ENCODE assay signal across 12 cellular contexts in the genomic region with DNA sequence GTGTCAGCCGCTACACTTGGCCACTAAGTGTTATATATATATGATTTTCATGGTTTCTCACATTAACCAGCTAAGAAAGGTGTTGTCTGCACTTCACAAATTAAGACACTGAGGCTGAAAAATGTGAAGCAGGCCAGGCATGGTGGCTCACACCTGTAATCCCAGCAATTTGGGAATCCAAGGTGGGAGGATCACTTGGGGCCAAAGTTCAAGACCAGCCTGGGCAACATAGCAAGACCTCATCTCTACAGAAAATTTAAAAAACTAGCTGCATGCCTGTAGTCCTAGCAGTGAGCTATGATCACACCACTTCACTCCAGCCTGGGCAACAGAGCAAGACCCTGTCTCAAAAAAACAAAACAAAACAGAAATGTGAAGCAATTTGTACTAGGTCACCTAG. TPM values are rescaled to one million over a fixed set of nuclear protein-coding genes. Genes with fewer than 3 reads are reported as not detected.
A peak's percentile ranks its signal among the peaks of the same experiment; 100 is the strongest.
DNase-seq lines count a peak whose midpoint lies in the region; ATAC-seq and TF ChIP-seq lines count a peak whose summit lies in the region.
"Had no signal": no experiment of that assay in that cellular context is flagged by ENCODE, and none has a peak within 500 bp of the region (broad histone marks: within the 10 kb centered on the region; RNA-seq: fewer than 3 reads in every experiment).

No MANE protein-coding gene starts in this region.

- no peak overlapping the region for H2BK20ac ChIP-seq in IMR-90 (ENCODE audit: low read depth, low read length)

- no peak for TF ChIP-seq RAD21 in IMR-90 (IDR thresholded peaks at IDR 0.05; ENCODE audit: low read length)

- no peak overlapping the region for H2BK5ac ChIP-seq in IMR-90 (ENCODE audit: low read depth, low read length, poor library complexity, severe bottlenecking)

- no peaks in the 10 kb centered on the region for H3K9me3 ChIP-seq in IMR-90 (ENCODE audit: control insufficient read depth, insufficient read depth, low read length)
- H3K9me3 ChIP-seq in neural progenitor cell (ENCODE audit: low read depth) = no peaks in the 10 kb centered on the region

- H4K91ac ChIP-seq in IMR-90 (ENCODE audit: insufficient read depth, low read depth, low read length) = no peak overlapping the region

- H3K4me2 ChIP-seq in IMR-90 (ENCODE audit: low read depth, low read length) = no peak overlapping the region
- peak overlapping the region; percentile 97 for H3K4me2 ChIP-seq in neural progenitor cell

- H3K23ac ChIP-seq in IMR-90 (ENCODE audit: low read depth, low read length) = no peak overlapping the region

- H2AK9ac ChIP-seq in IMR-90 (replicated peaks; ENCODE audit: low read depth, low read length, poor library complexity) = peak overlapping the region; percentile 45

- no peaks in the 10 kb centered on the region for H3K9me3 Mint-ChIP-seq in T-helper 2 cell treated with Interferon-gamma antibody and Interleukin-4, amounts not matched to agents 5 μg/mL and 100 μg/mL, for 36 hours
- H3K9me3 Mint-ChIP-seq in activated naive CD8-positive, alpha-beta T cell treated with anti-CD3 and anti-CD28 coated beads, Interleukin-2, amount 10 ng/mL, durations not matched to agents 7 days and 5 days = no peaks in the 10 kb centered on the region
- no peaks in the 10 kb centered on the region for H3K9me3 Mint-ChIP-seq in neural progenitor cell

- no peaks in the 10 kb centered on the region for H3F3A ChIP-seq in neural progenitor cell (ENCODE audit: low read depth)

- H3K18ac ChIP-seq in IMR-90 (ENCODE audit: low read depth, low read length) = no peak overlapping the region

- TF ChIP-seq CTCF in IMR-90 (conservative IDR thresholded peaks at IDR 0.05; ENCODE audit: low read depth, low read length) (no peak), neural progenitor cell (IDR thresholded peaks at IDR 0.05) (no peak)

- no peak overlapping the region for H3K9ac ChIP-seq in IMR-90 (ENCODE audit: low read depth, low read length)
- no peak overlapping the region for H3K9ac ChIP-seq in neural progenitor cell

- no peak overlapping the region for H3K14ac ChIP-seq in IMR-90 (replicated peaks; ENCODE audit: low read depth, low read length)

- no peak overlapping the region for H2BK15ac ChIP-seq in IMR-90 (ENCODE audit: low read depth, low read length)

- H3K79me2 ChIP-seq in neural progenitor cell (ENCODE audit: low read depth) = peaks cover 38% of the 10 kb centered on the region

- no peaks in the 10 kb centered on the region for H3K27me3 ChIP-seq in IMR-90 (ENCODE audit: control insufficient read depth, insufficient read depth, low read length)
- H3K27me3 ChIP-seq in neural progenitor cell = no peaks in the 10 kb centered on the region

- H3K4me1 ChIP-seq in IMR-90 (ENCODE audit: control insufficient read depth, insufficient read depth, low read length) (peaks cover 5% of the 10 kb centered on the region), neural progenitor cell (peaks cover 11% of the 10 kb centered on the region)

- in situ Hi-C loops in IMR-90 (cut with MboI; ENCODE audit: low sequenced_read_pairs) = no loop called here

- no peak overlapping the region for H4K5ac ChIP-seq in IMR-90 (ENCODE audit: low read depth, low read length)

- peaks cover 8% of the 10 kb centered on the region for H3K4me1 Mint-ChIP-seq in T-helper 2 cell treated with Interferon-gamma antibody and Interleukin-4, amounts not matched to agents 5 μg/mL and 100 μg/mL, for 36 hours (ENCODE audit: low read depth)
- peaks cover 14% of the 10 kb centered on the region for H3K4me1 Mint-ChIP-seq in activated naive CD8-positive, alpha-beta T cell treated with anti-CD3 and anti-CD28 coated beads, Interleukin-2, amount 10 ng/mL, durations not matched to agents 7 days and 5 days
- peaks cover 13% of the 10 kb centered on the region for H3K4me1 Mint-ChIP-seq in neural progenitor cell

- no peaks in the 10 kb centered on the region for H3K27me3 Mint-ChIP-seq in T-helper 2 cell treated with Interferon-gamma antibody and Interleukin-4, amounts not matched to agents 5 μg/mL and 100 μg/mL, for 36 hours (ENCODE audit: low read depth)
- H3K27me3 Mint-ChIP-seq in activated naive CD8-positive, alpha-beta T cell treated with anti-CD3 and anti-CD28 coated beads, Interleukin-2, amount 10 ng/mL, durations not matched to agents 7 days and 5 days = no peaks in the 10 kb centered on the region
- peaks cover 2% of the 10 kb centered on the region for H3K27me3 Mint-ChIP-seq in neural progenitor cell (ENCODE audit: insufficient read depth, low read depth)

- H3K27ac Mint-ChIP-seq in T-helper 2 cell treated with Interferon-gamma antibody and Interleukin-4, amounts not matched to agents 5 μg/mL and 100 μg/mL, for 36 hours = no peak overlapping the region
- H3K27ac Mint-ChIP-seq in activated naive CD8-positive, alpha-beta T cell treated with anti-CD3 and anti-CD28 coated beads, Interleukin-2, amount 10 ng/mL, durations not matched to agents 7 days and 5 days = peak overlapping the region; percentile 90
- no peak overlapping the region for H3K27ac Mint-ChIP-seq in neural progenitor cell

- CTCF ChIA-PET in IMR-90 (lab: Yijun Ruan, JAX) = interaction anchor here (0.6 kb wide), 1 partner anchor 62 kb away, joined by 4 read pairs; no protein-coding TSS in a partner anchor

- H3K4me3 ChIP-seq in IMR-90 (ENCODE audit: insufficient read depth, low read depth, low read length) (no peak overlapping the region), neural progenitor cell (no peak overlapping the region)

- WGBS in IMR-90 (ENCODE audit: extremely low coverage in 2 of 2, insufficient read length in 1 of 2), 2 experiments = no CpG with 5 or more reads among the region's 1 CpG

- BruUV-seq in IMR-90 (replicated peaks; lab: Mats Ljungman, UMichigan) = no TSS peak

- no peak overlapping the region for H3K4ac ChIP-seq in IMR-90 (ENCODE audit: low read depth, low read length)

- H4K8ac ChIP-seq in IMR-90 (ENCODE audit: low read depth in 2 of 2, low read length in 2 of 2) = no peak overlapping the region

- TF ChIP-seq POLR2A in IMR-90 (IDR thresholded peaks at IDR 0.05; ENCODE audit: low read depth, low read length) = no peak

- H3K27ac ChIP-seq in IMR-90 (ENCODE audit: insufficient read depth, low read length) = no peak overlapping the region
- H3K27ac ChIP-seq in neural progenitor cell = no peak overlapping the region

- peaks cover 42 to 63% of the 10 kb centered on the region in 2 experiments for H3K79me1 ChIP-seq in IMR-90 (ENCODE audit: low read depth in 1 of 2, low read length in 2 of 2)

- ATAC-seq in IMR-90 (ENCODE audit: low read depth) = no peak
- no peak for ATAC-seq in activated naive CD8-positive, alpha-beta T cell treated with anti-CD3 and anti-CD28 coated beads, Interleukin-2, amount 10 ng/mL, durations not matched to agents 7 days and 5 days (ENCODE audit: low read depth)
- ATAC-seq in HG02884 (IDR thresholded peaks at IDR 0.05; ENCODE audit: unreplicated experiment) = no peak

- no peak overlapping the region for H2AK5ac ChIP-seq in IMR-90 (ENCODE audit: low read depth, low read length)

- no peak overlapping the region for H3K56ac ChIP-seq in IMR-90 (ENCODE audit: extremely low read depth, insufficient read depth, low read length)

- H2AFZ ChIP-seq in IMR-90 (replicated peaks; ENCODE audit: low read length, poor library complexity) = no peak overlapping the region
- H2AFZ ChIP-seq in neural progenitor cell (replicated peaks) = no peak overlapping the region

- peaks cover 8% of the 10 kb centered on the region for H3K36me3 Mint-ChIP-seq in T-helper 2 cell treated with Interferon-gamma antibody and Interleukin-4, amounts not matched to agents 5 μg/mL and 100 μg/mL, for 36 hours (ENCODE audit: low read depth)
- no peaks in the 10 kb centered on the region for H3K36me3 Mint-ChIP-seq in activated naive CD8-positive, alpha-beta T cell treated with anti-CD3 and anti-CD28 coated beads, Interleukin-2, amount 10 ng/mL, durations not matched to agents 7 days and 5 days
- peaks cover 6% of the 10 kb centered on the region for H3K36me3 Mint-ChIP-seq in neural progenitor cell

- peaks cover 7% of the 10 kb centered on the region for H3K9me1 ChIP-seq in IMR-90 (ENCODE audit: insufficient read depth, low read length)

- H3K36me3 ChIP-seq in IMR-90 (ENCODE audit: control insufficient read depth, insufficient read depth, low read length) = peaks cover 25% of the 10 kb centered on the region
- no peaks in the 10 kb centered on the region for H3K36me3 ChIP-seq in neural progenitor cell

- H4K20me1 ChIP-seq in IMR-90 (ENCODE audit: insufficient read depth, low read length) (0 out of 2 replicates have a peak, but pooled peaks cover 4% of the 10 kb centered on the region), neural progenitor cell (ENCODE audit: low read depth) (peaks cover 5% of the 10 kb centered on the region)

- dilution Hi-C loops in IMR-90 (cut with HindIII; ENCODE audit: low sequenced_read_pairs, unreplicated experiment) = no loop called here

- H3K4me3 Mint-ChIP-seq in T-helper 2 cell treated with Interferon-gamma antibody and Interleukin-4, amounts not matched to agents 5 μg/mL and 100 μg/mL, for 36 hours = peak overlapping the region; percentile 90
- peak overlapping the region; percentile 83 for H3K4me3 Mint-ChIP-seq in activated naive CD8-positive, alpha-beta T cell treated with anti-CD3 and anti-CD28 coated beads, Interleukin-2, amount 10 ng/mL, durations not matched to agents 7 days and 5 days
- peak overlapping the region; percentile 99 for H3K4me3 Mint-ChIP-seq in neural progenitor cell

- no peak overlapping the region for H2BK120ac ChIP-seq in IMR-90 (ENCODE audit: low read depth, low read length)

- DNase-seq in T-helper 2 cell treated with Interferon-gamma antibody and Interleukin-4, amounts not matched to agents 5 μg/mL and 100 μg/mL, for 36 hours (ENCODE audit: low spot score) = no peak
- DNase-seq in T-helper 2 cell (no peak), IMR-90 (no peak), neural progenitor cell (ENCODE audit: low spot score) (no peak), LoVo (ENCODE audit: low spot score) (no peak), OCI-M2 (lab: John Stamatoyannopoulos, UW; ENCODE audit: unreplicated experiment) (no peak)
- no peak for DNase-seq in activated naive CD8-positive, alpha-beta T cell treated with anti-CD3 and anti-CD28 coated beads, Interleukin-2, amount 10 ng/mL, durations not matched to agents 7 days and 5 days
- DNase-seq: NCI-H1436, NCI-H524 treated with DMSO at 0.1 percent for 48 hours, SHP77, WERI-Rb-1 had no signal

- intact Hi-C loops in IMR-90 (cut with micrococcal nuclease) = no loop called here

- POLR2A ChIA-PET in IMR-90 (lab: Charles Lee; ENCODE audit: unreplicated experiment) = no interaction called here
- POLR2A ChIA-PET in activated naive CD8-positive, alpha-beta T cell treated with anti-CD3 and anti-CD28 coated beads, Interleukin-2, amount 10 ng/mL, durations not matched to agents 7 days and 5 days (lab: Charles Lee) = interaction anchor here (0.6 kb wide), 1 partner anchor 12 kb away, joined by 3 read pairs; no protein-coding TSS in a partner anchor

RNA-seq across cellular contexts. Expression of a gene that starts 1.8 kb away (rescaled TPM):
- total RNA-seq in IMR-90 (2012; rRNA removed) (20.0 and 20.1 TPM in 2 replicates), neural progenitor cell (ENCODE audit: low replicate concordance) (16.8 and 39.0 TPM in 2 replicates)
- polyA plus RNA-seq in IMR-90 (2012; rRNA removed) = 40.7 and 41.4 TPM in 2 replicates
- polyA plus RNA-seq in IMR-90 (2012; cell fraction: cytosol; rRNA removed) = 39.1 and 45.7 TPM in 2 replicates
- polyA plus RNA-seq in IMR-90 (2012; cell fraction: nucleus; rRNA removed; ENCODE audit: low replicate concordance) = 112 and 183 TPM in 2 replicates
- total RNA-seq in activated naive CD8-positive, alpha-beta T cell treated with anti-CD3 and anti-CD28 coated beads, Interleukin-2, amount 10 ng/mL, durations not matched to agents 7 days and 5 days = 10 to 100 TPM; 34.9 to 35.1 TPM

RNA-seq across cellular contexts. Expression of a gene that starts 2.2 kb away (rescaled TPM):
- total RNA-seq in IMR-90 (2012; rRNA removed) (16.7 and 21.3 TPM in 2 replicates), neural progenitor cell (ENCODE audit: low replicate concordance) (8.3 and 9.2 TPM in 2 replicates)
- polyA plus RNA-seq in IMR-90 (2012; rRNA removed) = 17.4 and 18.0 TPM in 2 replicates
- 11.0 TPM in 2 replicates for polyA plus RNA-seq in IMR-90 (2012; cell fraction: cytosol; rRNA removed)
- 6.4 and 11.4 TPM in 2 replicates for polyA plus RNA-seq in IMR-90 (2012; cell fraction: nucleus; rRNA removed; ENCODE audit: low replicate concordance)
- total RNA-seq in activated naive CD8-positive, alpha-beta T cell treated with anti-CD3 and anti-CD28 coated beads, Interleukin-2, amount 10 ng/mL, durations not matched to agents 7 days and 5 days = 10 to 100 TPM; 18.7 to 21.0 TPM

RNA-seq across cellular contexts. Expression of a gene that starts 15.9 kb away (rescaled TPM):
- total RNA-seq in IMR-90 (2012; rRNA removed) (9.2 and 9.7 TPM in 2 replicates), neural progenitor cell (ENCODE audit: low replicate concordance) (4.4 and 8.6 TPM in 2 replicates)
- polyA plus RNA-seq in IMR-90 (2012; rRNA removed) = 13.7 and 14.8 TPM in 2 replicates
- polyA plus RNA-seq in IMR-90 (2012; cell fraction: cytosol; rRNA removed) = 11.7 and 14.4 TPM in 2 replicates
- 10.3 and 25.2 TPM in 2 replicates for polyA plus RNA-seq in IMR-90 (2012; cell fraction: nucleus; rRNA removed; ENCODE audit: low replicate concordance)
- 10 to 100 TPM; 13.6 to 13.9 TPM for total RNA-seq in activated naive CD8-positive, alpha-beta T cell treated with anti-CD3 and anti-CD28 coated beads, Interleukin-2, amount 10 ng/mL, durations not matched to agents 7 days and 5 days

RNA-seq across cellular contexts. Expression of a gene that starts 46.8 kb away (rescaled TPM):
- 20.6 and 33.2 TPM in 2 replicates for total RNA-seq in IMR-90 (2012; rRNA removed)
- polyA plus RNA-seq in IMR-90 (2012; rRNA removed) = 66.9 and 75.6 TPM in 2 replicates
- 42.4 and 45.7 TPM in 2 replicates for polyA plus RNA-seq in IMR-90 (2012; cell fraction: cytosol; rRNA removed)
- 41.8 and 56.7 TPM in 2 replicates for polyA plus RNA-seq in IMR-90 (2012; cell fraction: nucleus; rRNA removed; ENCODE audit: low replicate concordance)
- total RNA-seq in activated naive CD8-positive, alpha-beta T cell treated with anti-CD3 and anti-CD28 coated beads, Interleukin-2, amount 10 ng/mL, durations not matched to agents 7 days and 5 days = 10 to 100 TPM; 60.7 to 63.4 TPM
- total RNA-seq in neural progenitor cell (ENCODE audit: low replicate concordance) = 10.3 and 21.7 TPM in 2 replicates

RNA-seq across cellular contexts. Expression of a gene that starts 48.3 kb away (rescaled TPM):
- total RNA-seq in IMR-90 (2012; rRNA removed) (37.5 and 38.9 TPM in 2 replicates), neural progenitor cell (ENCODE audit: low replicate concordance) (15.0 and 21.5 TPM in 2 replicates)
- 93.5 and 99.7 TPM in 2 replicates for polyA plus RNA-seq in IMR-90 (2012; rRNA removed)
- 67.9 and 73.4 TPM in 2 replicates for polyA plus RNA-seq in IMR-90 (2012; cell fraction: cytosol; rRNA removed)
- polyA plus RNA-seq in IMR-90 (2012; cell fraction: nucleus; rRNA removed; ENCODE audit: low replicate concordance) = 21.7 and 25.2 TPM in 2 replicates
- total RNA-seq in activated naive CD8-positive, alpha-beta T cell treated with anti-CD3 and anti-CD28 coated beads, Interleukin-2, amount 10 ng/mL, durations not matched to agents 7 days and 5 days = 10 to 100 TPM; 12.3 to 14.3 TPM
